ENCODE assay signal across 25 cellular contexts in the genomic region with DNA sequence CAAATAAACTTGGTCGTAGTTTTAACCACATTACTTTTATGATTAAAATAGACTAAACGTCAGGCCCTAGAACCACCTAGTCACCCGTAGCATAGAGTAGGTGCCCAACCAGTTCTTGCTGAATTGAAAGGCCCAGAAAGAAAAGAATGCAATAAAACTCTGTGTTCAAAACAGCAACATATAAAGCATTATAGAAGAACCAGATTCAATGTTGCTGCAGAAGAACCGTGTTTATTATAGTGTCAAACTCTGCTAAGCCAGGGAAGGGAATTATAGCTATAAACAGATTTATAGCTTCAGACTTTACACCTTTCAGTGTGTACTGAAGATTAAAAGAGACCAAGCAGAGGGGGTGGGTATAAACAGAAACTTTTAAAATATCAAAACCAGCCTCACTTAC.
"Had no signal": no experiment of that assay in that cellular context is flagged by ENCODE, and none has a peak within 500 bp of the region (broad histone marks: within the 10 kb centered on the region; RNA-seq: fewer than 3 reads in every experiment).

No MANE protein-coding gene starts in this region.

- H3K9me3 ChIP-seq: heart left ventricle, left ventricle myocardium inferior, neutrophil, ovary, right atrium auricular region, right lobe of liver, tibial nerve, upper lobe of left lung, vagina had no signal

- H3K4me1 Mint-ChIP-seq: naive thymus-derived CD8-positive, alpha-beta T cell; stimulated activated effector memory CD8-positive, alpha-beta T cell treated with anti-CD3 and anti-CD28 coated beads, Interleukin-12 subunit alpha, Interleukin-12 subunit beta, amount 100 ng/mL, for 72 hours had no signal

- ATAC-seq: heart left ventricle; left cardiac atrium; naive thymus-derived CD8-positive, alpha-beta T cell; right lobe of liver; stimulated activated effector memory CD8-positive, alpha-beta T cell treated with anti-CD3 and anti-CD28 coated beads, Interleukin-12 subunit alpha, Interleukin-12 subunit beta, amount 100 ng/mL, for 72 hours; stimulated activated naive CD8-positive, alpha-beta T cell treated with anti-CD3 and anti-CD28 coated beads, Interleukin-15, amount 100 ng/mL, for 72 hours had no signal

- H3K4me2 ChIP-seq: neural progenitor cell had no signal

- H3K27me3 ChIP-seq: heart left ventricle, neural progenitor cell, neutrophil, ovary, right atrium auricular region, right lobe of liver, spleen, tibial nerve, upper lobe of left lung, vagina had no signal

- H3K4me3 Mint-ChIP-seq: mesothelial cell of epicardium; naive thymus-derived CD8-positive, alpha-beta T cell; nephron progenitor cell; neural progenitor cell; stimulated activated effector memory CD8-positive, alpha-beta T cell treated with anti-CD3 and anti-CD28 coated beads, Interleukin-12 subunit alpha, Interleukin-12 subunit beta, amount 100 ng/mL, for 72 hours; stimulated activated naive CD8-positive, alpha-beta T cell treated with anti-CD3 and anti-CD28 coated beads, Interleukin-15, amount 100 ng/mL, for 72 hours had no signal

- H3K4me1 ChIP-seq: heart left ventricle, left ventricle myocardium inferior, right atrium auricular region, right lobe of liver, spleen, tibial nerve, upper lobe of left lung, vagina had no signal

- H3K27me3 Mint-ChIP-seq: progenitor cell of endocrine pancreas had no signal

- DNase-seq: heart left ventricle; kidney glomerular epithelial cell; left cardiac atrium; left ventricle myocardium inferior; mesendoderm; naive thymus-derived CD8-positive, alpha-beta T cell; nephron progenitor cell; occipital lobe; ovary; right lobe of liver; spleen; stimulated activated CD4-positive, alpha-beta T cell treated with anti-CD3 and anti-CD28 coated beads, Interleukin-4, amount 100 ng/mL, for 24 hours; stimulated activated naive CD4-positive, alpha-beta T cell treated with Interleukin-2 at 50 U/mL for 16 hours; stimulated activated naive CD8-positive, alpha-beta T cell treated with anti-CD3 and anti-CD28 coated beads, Interleukin-15, amount 100 ng/mL, for 72 hours; substantia nigra; upper lobe of left lung had no signal

- H3K27ac ChIP-seq: heart left ventricle, left ventricle myocardium inferior, neural progenitor cell, neutrophil, ovary, right atrium auricular region, right lobe of liver, spleen, tibial nerve, upper lobe of left lung, vagina had no signal

- H3K27ac Mint-ChIP-seq: naive thymus-derived CD8-positive, alpha-beta T cell; neural progenitor cell; progenitor cell of endocrine pancreas; stimulated activated effector memory CD8-positive, alpha-beta T cell treated with anti-CD3 and anti-CD28 coated beads, Interleukin-12 subunit alpha, Interleukin-12 subunit beta, amount 100 ng/mL, for 72 hours; stimulated activated naive CD8-positive, alpha-beta T cell treated with anti-CD3 and anti-CD28 coated beads, Interleukin-15, amount 100 ng/mL, for 72 hours had no signal

- H3K9ac ChIP-seq: neural progenitor cell had no signal

- H3K4me3 ChIP-seq: heart left ventricle, left ventricle myocardium inferior, lung, neural progenitor cell, ovary, right atrium auricular region, right lobe of liver, spleen, tibial nerve, upper lobe of left lung, vagina had no signal

- H2AFZ ChIP-seq: neural progenitor cell had no signal

- H3K9me3 Mint-ChIP-seq: mesothelial cell of epicardium; naive thymus-derived CD8-positive, alpha-beta T cell; nephron progenitor cell; neural progenitor cell; stimulated activated effector memory CD8-positive, alpha-beta T cell treated with anti-CD3 and anti-CD28 coated beads, Interleukin-12 subunit alpha, Interleukin-12 subunit beta, amount 100 ng/mL, for 72 hours; stimulated activated naive CD8-positive, alpha-beta T cell treated with anti-CD3 and anti-CD28 coated beads, Interleukin-15, amount 100 ng/mL, for 72 hours had no signal

- H3K36me3 Mint-ChIP-seq: mesothelial cell of epicardium; naive thymus-derived CD8-positive, alpha-beta T cell; neural progenitor cell; stimulated activated effector memory CD8-positive, alpha-beta T cell treated with anti-CD3 and anti-CD28 coated beads, Interleukin-12 subunit alpha, Interleukin-12 subunit beta, amount 100 ng/mL, for 72 hours had no signal

- H3K36me3 ChIP-seq: heart left ventricle, left ventricle myocardium inferior, neural progenitor cell, neutrophil, ovary, right atrium auricular region, right lobe of liver, spleen, tibial nerve, upper lobe of left lung, vagina had no signal
